27 cellular contexts compared by ENCODE assay signal in genomic region chr7:76040126-76040525, GRCh38.
"Had no signal": no experiment of that assay in that cellular context is flagged by ENCODE, and none has a peak within 500 bp of the region (broad histone marks: within the 10 kb centered on the region; RNA-seq: fewer than 3 reads in every experiment).

No MANE protein-coding gene starts in this region.

- H3K27me3 Mint-ChIP-seq: activated CD4-positive, alpha-beta memory T cell treated with anti-CD3 and anti-CD28 coated beads, Interleukin-2, amount 10 ng/mL, durations not matched to agents 7 days and 5 days; activated CD4-positive, alpha-beta T cell treated with anti-CD3 and anti-CD28 coated beads for 36 hours; activated naive CD4-positive, alpha-beta T cell treated with anti-CD3 and anti-CD28 coated beads, Interleukin-2, amount 50 U/mL, for 24 hours had no signal

- H3K27ac ChIP-seq: brain microvascular endothelial cell, SJCRH30, VCaP had no signal

- H3K4me3 ChIP-seq: MG63, SJCRH30 had no signal

- H3K9me3 Mint-ChIP-seq: activated CD4-positive, alpha-beta memory T cell treated with anti-CD3 and anti-CD28 coated beads, Interleukin-2, amount 10 ng/mL, durations not matched to agents 7 days and 5 days; activated naive CD4-positive, alpha-beta T cell treated with anti-CD3 and anti-CD28 coated beads, Interleukin-2, amount 50 U/mL, for 24 hours had no signal

- H3K36me3 ChIP-seq: brain microvascular endothelial cell, MG63, SJCRH30 had no signal

- H3K4me1 ChIP-seq: SJCRH30 had no signal

- DNase-seq: activated CD4-positive, alpha-beta memory T cell treated with anti-CD3 and anti-CD28 coated beads, Interleukin-2, amount 10 ng/mL, durations not matched to agents 7 days and 5 days; activated CD4-positive, alpha-beta T cell treated with anti-CD3 and anti-CD28 coated beads for 36 hours; activated CD4-positive, alpha-beta T cell treated with anti-CD3 and anti-CD28 coated beads, Interleukin-2, amount 50 U/mL, for 1 hour; activated CD4-positive, CD25-positive, alpha-beta regulatory T cell; activated effector memory CD4-positive, alpha-beta T cell treated with Interleukin-2 at 50 U/mL for 16 hours; activated naive CD4-positive, alpha-beta T cell; activated T-cell treated with anti-CD3 and anti-CD28 coated beads for 4 hours; brain microvascular endothelial cell; caudate nucleus; MG63; MV-4-11; NCI-H1092 treated with DMSO at 0.1 percent for 48 hours; NCI-H1436; NCI-H1694 treated with DMSO at 0.1 percent for 48 hours; NCI-H2029 treated with DMSO at 0.1 percent for 48 hours; NCI-H510A treated with DMSO at 0.1 percent for 48 hours; NCI-H69; NK-92 treated with Interleukin-12 subunit alpha and Interleukin-12 subunit beta, amount 100 ng/mL, for 24 hours; OCI-M1; Right ventricle myocardium superior; RPMI8226; SJCRH30; SK-N-SH; T-helper 1 cell had no signal

- H3K27ac Mint-ChIP-seq: activated CD4-positive, alpha-beta memory T cell treated with anti-CD3 and anti-CD28 coated beads, Interleukin-2, amount 10 ng/mL, durations not matched to agents 7 days and 5 days; activated CD4-positive, alpha-beta T cell treated with anti-CD3 and anti-CD28 coated beads for 36 hours; activated naive CD4-positive, alpha-beta T cell treated with anti-CD3 and anti-CD28 coated beads, Interleukin-2, amount 50 U/mL, for 24 hours had no signal

- H3K4me3 Mint-ChIP-seq: activated CD4-positive, alpha-beta memory T cell treated with anti-CD3 and anti-CD28 coated beads, Interleukin-2, amount 10 ng/mL, durations not matched to agents 7 days and 5 days; activated CD4-positive, alpha-beta T cell treated with anti-CD3 and anti-CD28 coated beads for 36 hours; activated naive CD4-positive, alpha-beta T cell treated with anti-CD3 and anti-CD28 coated beads, Interleukin-2, amount 50 U/mL, for 24 hours had no signal

- ATAC-seq: activated CD4-positive, alpha-beta T cell treated with anti-CD3 and anti-CD28 coated beads for 36 hours; Panc1 had no signal

- H3K9me3 ChIP-seq: MG63, SJCRH30, SK-N-SH had no signal
